In genomic region chr5:73031839-73032238, GRCh38 we compare ENCODE assay signal across 9 cellular contexts.
DNase-seq lines count a peak whose midpoint lies in the region; ATAC-seq and TF ChIP-seq lines count a peak whose summit lies in the region.
"Had no signal": no experiment of that assay in that cellular context is flagged by ENCODE, and none has a peak within 500 bp of the region (broad histone marks: within the 10 kb centered on the region; RNA-seq: fewer than 3 reads in every experiment).

No MANE protein-coding gene starts in this region.

- 0 out of 3 replicates have a peak overlapping the region, but pooled peaks have one; percentile 8 for H2BK15ac ChIP-seq in IMR-90 (ENCODE audit: low read depth, low read length)

- H3K36me3 ChIP-seq in IMR-90 (ENCODE audit: control insufficient read depth, insufficient read depth, low read length), result peaks cover 10% of the 10 kb centered on the region; the same call in 1 of the 2 replicates
- H3K36me3 ChIP-seq in SJSA1, result no peaks in the 10 kb centered on the region

- H3K4me3 ChIP-seq in IMR-90 (ENCODE audit: insufficient read depth, low read depth, low read length), result no peak overlapping the region
- no peak overlapping the region for H3K4me3 ChIP-seq in SJSA1

- H3K4ac ChIP-seq in IMR-90 (ENCODE audit: low read depth, low read length), result no peak overlapping the region

- H2BK5ac ChIP-seq in IMR-90 (ENCODE audit: low read depth, low read length, poor library complexity, severe bottlenecking), result peak overlapping the region; percentile 67

- no peak for ATAC-seq in IMR-90 (ENCODE audit: low read depth)
- no peak for ATAC-seq in left ventricle myocardium superior
- ATAC-seq in GM21381 (IDR thresholded peaks at IDR 0.05; ENCODE audit: unreplicated experiment), result no peak

- peak overlapping the region; percentile 28; the same call in 1 of the 2 replicates for H3K23ac ChIP-seq in IMR-90 (ENCODE audit: low read depth, low read length)

- H3K4me1 ChIP-seq in IMR-90 (ENCODE audit: control insufficient read depth, insufficient read depth, low read length) (peaks cover 5% of the 10 kb centered on the region), SJSA1 (replicated peaks) (peaks cover 20% of the 10 kb centered on the region)

- H2BK20ac ChIP-seq in IMR-90 (ENCODE audit: low read depth, low read length), result peak overlapping the region; percentile 28; the same call in 1 of the 2 replicates

- TF ChIP-seq CTCF in AG09319 (IDR thresholded peaks at IDR 0.05; ENCODE audit: low read depth, low read length), result no peak
- no peak for TF ChIP-seq CTCF in IMR-90 (conservative IDR thresholded peaks at IDR 0.05; ENCODE audit: low read depth, low read length)
- no peak for TF ChIP-seq CTCF in GM13977 (IDR thresholded peaks at IDR 0.05; ENCODE audit: extremely low read depth, insufficient read depth, missing control alignments)

- no TSS peak for BruUV-seq in IMR-90 (replicated peaks; lab: Mats Ljungman, UMichigan)

- no peak overlapping the region for H4K8ac ChIP-seq in IMR-90 (ENCODE audit: low read depth in 2 of 2, low read length in 2 of 2)

- H4K20me1 ChIP-seq in IMR-90 (ENCODE audit: insufficient read depth, low read length), result no peaks in the 10 kb centered on the region

- peak overlapping the region; percentile 3; the same call in 1 of the 2 replicates for H3K27ac ChIP-seq in IMR-90 (ENCODE audit: insufficient read depth, low read length)
- peak overlapping the region; percentile 58 for H3K27ac ChIP-seq in SJSA1

- H3K27me3 ChIP-seq in IMR-90 (ENCODE audit: control insufficient read depth, insufficient read depth, low read length), result no peaks in the 10 kb centered on the region
- H3K27me3 ChIP-seq in SJSA1 (replicated peaks), result no peaks in the 10 kb centered on the region

- TF ChIP-seq RAD21 in IMR-90 (IDR thresholded peaks at IDR 0.05; ENCODE audit: low read length), result no peak

- intact Hi-C loops in IMR-90 (cut with micrococcal nuclease) (no loop called here), left ventricle myocardium superior (cut with micrococcal nuclease) (no loop called here)

- no peak overlapping the region for H3K18ac ChIP-seq in IMR-90 (ENCODE audit: low read depth, low read length)

- POLR2A ChIA-PET in IMR-90 (lab: Charles Lee; ENCODE audit: unreplicated experiment), result no interaction called here

- H3K14ac ChIP-seq in IMR-90 (replicated peaks; ENCODE audit: low read depth, low read length), result no peak overlapping the region

- no peak overlapping the region for H3K56ac ChIP-seq in IMR-90 (ENCODE audit: extremely low read depth, insufficient read depth, low read length)

- H2AFZ ChIP-seq in IMR-90 (replicated peaks; ENCODE audit: low read length, poor library complexity), result no peak overlapping the region

- DNase-seq in AG09319 (ENCODE audit: extremely low read depth, low read depth) (peak; percentile 79), IMR-90 (peak; percentile 91), SJSA1 (ENCODE audit: low read depth in 1 of 2, low spot score in 2 of 2) (peak; percentile 54 to 80), left ventricle myocardium superior (peak; percentile 62), GM13977 (ENCODE audit: low spot score) (no peak), NOMO-1 (lab: John Stamatoyannopoulos, UW; ENCODE audit: unreplicated experiment in 2 of 2) (no peak)
- DNase-seq in stimulated activated CD4-positive, alpha-beta T cell treated with anti-CD3 and anti-CD28 coated beads, Interleukin-4, amount 100 ng/mL, for 24 hours, result no peak
- DNase-seq: MM.1S had no signal

- H3K79me1 ChIP-seq in IMR-90 (ENCODE audit: low read depth in 1 of 2, low read length in 2 of 2), result peaks cover 6 to 8% of the 10 kb centered on the region in 2 experiments; a peak in 2 of 4 replicates

- H3K4me2 ChIP-seq in IMR-90 (ENCODE audit: low read depth, low read length), result no peak overlapping the region

- no peak overlapping the region for H3K9ac ChIP-seq in IMR-90 (ENCODE audit: low read depth, low read length)

- H2AK9ac ChIP-seq in IMR-90 (replicated peaks; ENCODE audit: low read depth, low read length, poor library complexity), result no peak overlapping the region

- H3K9me3 ChIP-seq in IMR-90 (ENCODE audit: control insufficient read depth, insufficient read depth, low read length) (no peaks in the 10 kb centered on the region), SJSA1 (replicated peaks) (no peaks in the 10 kb centered on the region)

- dilution Hi-C loops in IMR-90 (cut with HindIII; ENCODE audit: low sequenced_read_pairs, unreplicated experiment), result no loop called here

- peaks cover 6% of the 10 kb centered on the region for H3K9me1 ChIP-seq in IMR-90 (ENCODE audit: insufficient read depth, low read length)

- WGBS in IMR-90 (ENCODE audit: extremely low coverage in 2 of 2, insufficient read length in 1 of 2), 2 experiments, result no CpG with 5 or more reads among the region's 2 CpGs

- CTCF ChIA-PET in IMR-90 (lab: Yijun Ruan, JAX), result no interaction called here

- H2AK5ac ChIP-seq in IMR-90 (ENCODE audit: low read depth, low read length), result no peak overlapping the region; the same call in 1 of the 2 replicates

- H4K5ac ChIP-seq in IMR-90 (ENCODE audit: low read depth, low read length), result no peak overlapping the region

- no peak for TF ChIP-seq POLR2A in IMR-90 (IDR thresholded peaks at IDR 0.05; ENCODE audit: low read depth, low read length)

- no peak overlapping the region for H2BK120ac ChIP-seq in IMR-90 (ENCODE audit: low read depth, low read length)

- in situ Hi-C loops in IMR-90 (cut with MboI; ENCODE audit: low sequenced_read_pairs), result no loop called here
- in situ Hi-C loops in GM13977 (cut with MboI; ENCODE audit: low pct_unique_long_range_greater_than_20kb, low sequenced_read_pairs, unreplicated experiment), result no loop called here

- no peak overlapping the region for H4K91ac ChIP-seq in IMR-90 (ENCODE audit: insufficient read depth, low read depth, low read length)

TF ChIP-seq in IMR-90, 13 proteins besides CTCF, POLR2A, EP300 and RAD21:
- TF ChIP-seq MXI1 (IDR thresholded peaks at IDR 0.05; ENCODE audit: borderline replicate concordance, low read depth, low read length) (peak; percentile 60; the same call in 1 of the 2 replicates), ELK1 (IDR thresholded peaks at IDR 0.05; ENCODE audit: borderline replicate concordance, low read depth, low read length) (no peak), RFX5 (IDR thresholded peaks at IDR 0.05; ENCODE audit: low read depth, low read length) (no peak), MAFK (IDR thresholded peaks at IDR 0.05; ENCODE audit: low read depth, low read length) (no peak), BHLHE40 (IDR thresholded peaks at IDR 0.05; ENCODE audit: low read depth, low read length) (0 out of 2 replicates have a peak, but pooled peaks have one; percentile 24), SMC3 (IDR thresholded peaks at IDR 0.05; ENCODE audit: low read depth, low read length) (no peak), CEBPB (IDR thresholded peaks at IDR 0.05; ENCODE audit: low read depth, low read length) (peak; percentile 61; the same call in 1 of the 2 replicates), FOS (IDR thresholded peaks at IDR 0.05; ENCODE audit: low read depth, low read length) (no peak), NFE2L2 (IDR thresholded peaks at IDR 0.05; ENCODE audit: low read depth, low read length) (no peak), USF2 (IDR thresholded peaks at IDR 0.05; ENCODE audit: low read depth, low read length) (no peak; the same call in 1 of the 2 replicates), CHD1 (IDR thresholded peaks at IDR 0.05; ENCODE audit: low read depth, low read length) (no peak), RCOR1 (IDR thresholded peaks at IDR 0.05; ENCODE audit: insufficient replicate concordance, low read length) (no peak), MAZ (IDR thresholded peaks at IDR 0.05; ENCODE audit: borderline replicate concordance, low read depth, low read length) (no peak)

Comparison
In these comparisons a context has a peak if more than half of its experiments do, and no peak if none do; other contexts are left out.
1. DNase-seq: peak in AG09319 (single experiment), IMR-90 (single experiment), SJSA1 (2 of 2) and left ventricle myocardium superior (single experiment); none in GM13977 (single experiment), stimulated activated CD4-positive, alpha-beta T cell treated with anti-CD3 and anti-CD28 coated beads, Interleukin-4, amount 100 ng/mL, for 24 hours (single experiment) and NOMO-1 (0 of 2).